ENCODE assay signal across 8 cellular contexts in the genomic region with DNA sequence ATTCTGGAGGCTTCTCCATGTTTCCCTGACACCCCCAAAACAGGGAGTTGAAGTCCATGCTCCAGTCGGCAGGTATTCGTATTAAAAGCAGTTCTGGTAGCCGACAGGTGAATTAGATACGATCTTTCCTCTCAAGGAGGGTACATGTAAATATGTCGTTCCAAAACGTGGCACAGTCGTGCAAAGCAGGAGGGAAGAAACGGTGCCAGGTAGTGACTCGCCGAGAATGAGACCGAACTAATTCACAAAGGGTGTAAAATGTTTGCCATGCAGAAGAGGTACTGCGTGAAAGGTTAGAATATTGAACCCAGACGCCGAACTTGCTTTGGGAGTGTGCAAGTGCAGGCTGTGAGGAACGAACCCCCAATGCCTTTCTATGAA. TPM values are rescaled to one million over a fixed set of nuclear protein-coding genes. Genes with fewer than 3 reads are reported as not detected.
DNase-seq lines count a peak whose midpoint lies in the region; ATAC-seq and TF ChIP-seq lines count a peak whose summit lies in the region.

No MANE protein-coding gene starts in this region.

- intact Hi-C loops in right lobe of liver (cut with DNase I) = no loop called here

- DNase-seq in H7 (no peak), astrocyte of the cerebellum (ENCODE audit: low read depth) (no peak), right lobe of liver (no peak), type B pancreatic cell (ENCODE audit: extremely low spot score, unreplicated experiment) (no peak), NCI-H1436 (lab: John Stamatoyannopoulos, UW) (no peak)

- peaks cover 0 to 11% (median 4%) of the 10 kb centered on the region in 4 donors for H3K4me1 ChIP-seq in right lobe of liver

- no peaks in the 10 kb centered on the region for H3K27me3 Mint-ChIP-seq in type B pancreatic cell

- in situ Hi-C loops in astrocyte of the cerebellum (cut with HindIII; ENCODE audit: low sequenced_read_pairs) = no loop called here

- H3K4me1 Mint-ChIP-seq in type B pancreatic cell (ENCODE audit: unreplicated experiment) = peaks cover 7% of the 10 kb centered on the region

- H3K4me3 Mint-ChIP-seq in type B pancreatic cell = peak overlapping the region; percentile 96

- H3K9me3 ChIP-seq in right lobe of liver = no peaks in the 10 kb centered on the region

- no peaks in the 10 kb centered on the region for H3K9me3 Mint-ChIP-seq in type B pancreatic cell

- H3K27me3 ChIP-seq in H7 (ENCODE audit: control insufficient read depth, insufficient read depth, low read length) = no peaks in the 10 kb centered on the region
- H3K27me3 ChIP-seq in right lobe of liver = no peaks in the 10 kb centered on the region

- H3K4me3 ChIP-seq in H7 (ENCODE audit: insufficient read depth, low read depth, low read length) (peak overlapping the region; percentile 86), astrocyte of the cerebellum (ENCODE audit: low read depth, low read length) (peak overlapping the region; percentile 100), right lobe of liver (peak overlapping the region; percentile 52 to 95 (median 81))

- peaks cover 19% of the 10 kb centered on the region for H3K36me3 Mint-ChIP-seq in type B pancreatic cell

- H3K27ac Mint-ChIP-seq in type B pancreatic cell = peak overlapping the region; percentile 96

- ATAC-seq in right lobe of liver (no peak), HG03520 (IDR thresholded peaks at IDR 0.05; ENCODE audit: unreplicated experiment) (no peak), HG03095 (IDR thresholded peaks at IDR 0.05; ENCODE audit: unreplicated experiment) (no peak)

- TF ChIP-seq POLR2A in right lobe of liver (IDR thresholded peaks at IDR 0.05) = no peak

- H3K27ac ChIP-seq in 22Rv1 = peak overlapping the region; percentile 86
- H3K27ac ChIP-seq in right lobe of liver = peak overlapping the region; percentile 36 to 70 (median 55)

- peaks cover 23% of the 10 kb centered on the region for H3K36me3 ChIP-seq in H7 (replicated peaks; ENCODE audit: control insufficient read depth, insufficient read depth, low read length)
- H3K36me3 ChIP-seq in right lobe of liver = peaks cover 0 to 34% (median 8%) of the 10 kb centered on the region in 4 donors

- TF ChIP-seq CTCF in 22Rv1 (IDR thresholded peaks at IDR 0.05) = no peak
- TF ChIP-seq CTCF in astrocyte of the cerebellum (IDR thresholded peaks at IDR 0.05; ENCODE audit: low read depth, low read length, missing control alignments) = no peak
- no peak for TF ChIP-seq CTCF in right lobe of liver (IDR thresholded peaks at IDR 0.05)
- no peak for TF ChIP-seq CTCF in type B pancreatic cell (conservative IDR thresholded peaks at IDR 0.05)

- WGBS in right lobe of liver (ENCODE audit: insufficient coverage, low coverage, low lambda C conversion rate, missing lambda C conversion rate) = 0% methylated on average over 14 of the region's 15 CpGs

RNA-seq across cellular contexts. Expression of gene EDRF1, which starts 0.5 kb away (rescaled TPM):
- 33.7 and 43.5 TPM in 2 replicates for total RNA-seq in H7 (2014; rRNA removed; shearing (Covaris generic))
- total RNA-seq in right lobe of liver = 1 to 10 TPM; 6.5 to 8.5 (median 8.1) TPM
- total RNA-seq in type B pancreatic cell (ENCODE audit: low replicate concordance) = 27.7 and 35.4 TPM in 2 replicates

RNA-seq across cellular contexts. Expression of gene TEX36, which starts 37.0 kb away (rescaled TPM):
- total RNA-seq in H7 (2014; rRNA removed; shearing (Covaris generic)) = not detected in 2 replicates
- total RNA-seq in right lobe of liver (not detected), type B pancreatic cell (ENCODE audit: low replicate concordance) (not detected in 2 replicates)

RNA-seq across cellular contexts. Expression of gene MMP21, which starts 55.6 kb away (rescaled TPM):
- not detected in 2 replicates for total RNA-seq in H7 (2014; rRNA removed; shearing (Covaris generic))
- under 1 TPM in 5 of 6 experiments, not detected in 1; 0.10 to 0.25 (median 0.14) TPM for total RNA-seq in right lobe of liver
- total RNA-seq in type B pancreatic cell (ENCODE audit: low replicate concordance) = 0.31 TPM in 1 of 2 replicates, not detected in the other
